ENCODE assay signal across 12 cellular contexts in the genomic region with DNA sequence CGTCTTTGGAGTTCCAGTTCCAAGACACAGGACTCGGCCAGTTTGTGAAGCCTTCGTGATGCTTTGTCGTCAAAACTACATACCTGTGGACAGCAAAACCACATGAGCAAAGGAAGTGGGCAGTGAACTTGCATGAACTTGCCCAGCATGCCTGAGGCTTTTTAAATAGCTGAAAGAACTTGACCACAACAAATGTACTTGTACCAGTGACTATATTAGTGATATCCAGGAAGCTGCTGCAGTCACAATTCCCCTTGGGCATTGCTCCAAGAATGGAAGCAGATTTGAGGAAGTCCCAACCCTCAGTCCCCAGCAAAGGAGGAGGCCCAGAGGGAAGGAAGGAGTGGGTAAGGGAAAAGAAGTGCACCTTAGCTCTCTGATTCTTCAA. TPM values are rescaled to one million over a fixed set of nuclear protein-coding genes. Genes with fewer than 3 reads are reported as not detected.
DNase-seq lines count a peak whose midpoint lies in the region; ATAC-seq and TF ChIP-seq lines count a peak whose summit lies in the region.
"Had no signal": no experiment of that assay in that cellular context is flagged by ENCODE, and none has a peak within 500 bp of the region (broad histone marks: within the 10 kb centered on the region; RNA-seq: fewer than 3 reads in every experiment).

No MANE protein-coding gene starts in this region.

- POLR2A ChIA-PET in GM10248 (lab: Yijun Ruan, JAX), result no interaction called here

- no peak overlapping the region for H3K27ac Mint-ChIP-seq in glutamatergic neuron (ENCODE audit: unreplicated experiment)
- H3K27ac Mint-ChIP-seq in activated naive CD8-positive, alpha-beta T cell treated with anti-CD3 and anti-CD28 coated beads, Interleukin-2, amount 50 U/mL, for 24 hours, result no peak overlapping the region
- H3K27ac Mint-ChIP-seq: activated CD4-positive, alpha-beta memory T cell treated with anti-CD3 and anti-CD28 coated beads for 36 hours; memory B cell had no signal

- no peak overlapping the region for H3K4me3 ChIP-seq in choroid plexus epithelial cell (ENCODE audit: low read depth, low read length)

- ATAC-seq in activated naive CD8-positive, alpha-beta T cell treated with anti-CD3 and anti-CD28 coated beads, Interleukin-2, amount 50 U/mL, for 24 hours, result no peak

- H3K4me3 Mint-ChIP-seq in glutamatergic neuron (ENCODE audit: unreplicated experiment), result no peak overlapping the region
- H3K4me3 Mint-ChIP-seq in activated naive CD8-positive, alpha-beta T cell treated with anti-CD3 and anti-CD28 coated beads, Interleukin-2, amount 50 U/mL, for 24 hours, result no peak overlapping the region
- H3K4me3 Mint-ChIP-seq: activated CD4-positive, alpha-beta memory T cell treated with anti-CD3 and anti-CD28 coated beads for 36 hours; memory B cell had no signal

- CTCF ChIA-PET in GM10248 (lab: Yijun Ruan, JAX), result interaction anchor here (0.9 to 4.1 kb wide), 3 partner anchors 21 to 55 kb away, joined by 3 to 22 read pairs (median 3); no protein-coding TSS in a partner anchor

- DNase-seq in GM10248 (ENCODE audit: extremely low spot score) (peak; percentile 37), NCI-H2196 treated with DMSO at 0.1 percent for 48 hours (lab: John Stamatoyannopoulos, UW; ENCODE audit: unreplicated experiment) (peak; percentile 23), choroid plexus epithelial cell (ENCODE audit: low read depth) (peak; percentile 58), renal cortical epithelial cell (ENCODE audit: low read depth) (peak; percentile 100), glutamatergic neuron (no peak), NCI-H1436 treated with DMSO at 0.1 percent for 48 hours (lab: John Stamatoyannopoulos, UW) (no peak), G401 (ENCODE audit: low spot score) (no peak)
- no peak for DNase-seq in activated naive CD8-positive, alpha-beta T cell treated with anti-CD3 and anti-CD28 coated beads, Interleukin-2, amount 50 U/mL, for 24 hours
- DNase-seq: activated CD4-positive, alpha-beta memory T cell treated with anti-CD3 and anti-CD28 coated beads for 36 hours; stimulated activated CD4-positive, alpha-beta T cell treated with anti-CD3 and anti-CD28 coated beads, Interleukin-2, amount 100 ng/mL, for 24 hours had no signal

- TF ChIP-seq CTCF in GM10248 (IDR thresholded peaks at IDR 0.05; ENCODE audit: control extremely low read depth, extremely low read depth, low read depth, missing control alignments), result no peak
- TF ChIP-seq CTCF in choroid plexus epithelial cell (conservative IDR thresholded peaks at IDR 0.05; ENCODE audit: low read depth, low read length), result no peak
- TF ChIP-seq CTCF in glutamatergic neuron (IDR thresholded peaks at IDR 0.05; ENCODE audit: partially characterized antibody, unreplicated experiment), result no peak

- in situ Hi-C loops in G401 (cut with HindIII; ENCODE audit: low sequenced_read_pairs), result no loop called here

- peaks cover 8% of the 10 kb centered on the region for H3K27me3 Mint-ChIP-seq in glutamatergic neuron (ENCODE audit: unreplicated experiment)
- peaks cover 3% of the 10 kb centered on the region for H3K27me3 Mint-ChIP-seq in activated naive CD8-positive, alpha-beta T cell treated with anti-CD3 and anti-CD28 coated beads, Interleukin-2, amount 50 U/mL, for 24 hours
- H3K27me3 Mint-ChIP-seq: memory B cell had no signal

- no peaks in the 10 kb centered on the region for H3K4me1 Mint-ChIP-seq in glutamatergic neuron (ENCODE audit: low read depth, unreplicated experiment)
- peaks cover 20% of the 10 kb centered on the region for H3K4me1 Mint-ChIP-seq in activated naive CD8-positive, alpha-beta T cell treated with anti-CD3 and anti-CD28 coated beads, Interleukin-2, amount 50 U/mL, for 24 hours

- no peaks in the 10 kb centered on the region for H3K36me3 Mint-ChIP-seq in glutamatergic neuron (ENCODE audit: unreplicated experiment)
- H3K36me3 Mint-ChIP-seq in activated naive CD8-positive, alpha-beta T cell treated with anti-CD3 and anti-CD28 coated beads, Interleukin-2, amount 50 U/mL, for 24 hours (ENCODE audit: low read depth), result peaks cover 12% of the 10 kb centered on the region

- peaks cover 3% of the 10 kb centered on the region for H3K9me3 Mint-ChIP-seq in glutamatergic neuron (ENCODE audit: unreplicated experiment)
- H3K9me3 Mint-ChIP-seq in activated naive CD8-positive, alpha-beta T cell treated with anti-CD3 and anti-CD28 coated beads, Interleukin-2, amount 50 U/mL, for 24 hours, result no peaks in the 10 kb centered on the region
- H3K9me3 Mint-ChIP-seq: activated CD4-positive, alpha-beta memory T cell treated with anti-CD3 and anti-CD28 coated beads for 36 hours; memory B cell had no signal

RNA-seq across cellular contexts. Expression of a gene that starts 2.6 kb away (rescaled TPM):
- 153 and 245 TPM in 2 replicates for total RNA-seq in renal cortical epithelial cell
- 8.8 TPM for total RNA-seq in glutamatergic neuron (ENCODE audit: unreplicated experiment)
- total RNA-seq in G401 (2014; rRNA removed; shearing (Covaris generic)), result 79.4 and 84.1 TPM in 2 replicates

RNA-seq across cellular contexts. Expression of a gene that starts 40.3 kb away (rescaled TPM):
- total RNA-seq in renal cortical epithelial cell (60.8 and 63.7 TPM in 2 replicates), glutamatergic neuron (ENCODE audit: unreplicated experiment) (19.4 TPM)
- 52.9 and 55.8 TPM in 2 replicates for total RNA-seq in G401 (2014; rRNA removed; shearing (Covaris generic))

RNA-seq across cellular contexts. Expression of a gene that starts 47.6 kb away (rescaled TPM):
- not detected in 2 replicates for total RNA-seq in renal cortical epithelial cell
- not detected for total RNA-seq in glutamatergic neuron (ENCODE audit: unreplicated experiment)
- not detected in 2 replicates for total RNA-seq in G401 (2014; rRNA removed; shearing (Covaris generic))
- total RNA-seq: activated CD4-positive, alpha-beta memory T cell treated with anti-CD3 and anti-CD28 coated beads for 36 hours; NCI-H460 had no signal

Comparison
In these comparisons a context has a peak if more than half of its experiments do, and no peak if none do; other contexts are left out.
1. DNase-seq: peak in GM10248 (single experiment), NCI-H2196 treated with DMSO at 0.1 percent for 48 hours (single experiment), choroid plexus epithelial cell (single experiment) and renal cortical epithelial cell (single experiment); none in glutamatergic neuron (single experiment), NCI-H1436 treated with DMSO at 0.1 percent for 48 hours (single experiment), activated naive CD8-positive, alpha-beta T cell treated with anti-CD3 and anti-CD28 coated beads, Interleukin-2, amount 50 U/mL, for 24 hours (single experiment) and G401 (single experiment).